In the genomic region with DNA sequence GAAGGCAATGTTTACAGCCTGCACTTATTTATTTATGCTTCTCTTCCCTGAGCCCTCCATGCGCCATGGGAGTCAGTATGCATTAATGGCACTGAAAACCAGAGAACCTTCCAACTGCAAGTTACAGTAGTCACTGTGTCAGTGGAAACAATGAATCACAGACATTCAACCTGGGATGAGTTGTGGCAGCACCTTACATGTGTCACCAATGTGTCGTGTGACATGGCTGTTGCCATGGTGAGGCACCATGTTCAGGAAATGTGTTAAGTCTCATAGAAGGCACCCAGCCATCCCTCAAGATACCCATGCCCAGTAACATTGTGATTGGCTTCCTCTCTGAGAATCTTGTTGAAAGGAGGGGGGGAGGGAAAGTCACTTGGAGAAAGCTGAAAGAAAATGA, we compare ENCODE assay signal across 10 cellular contexts.
DNase-seq lines count a peak whose midpoint lies in the region; ATAC-seq, FAIRE-seq and TF ChIP-seq lines count a peak whose summit lies in the region.
"Had no signal": no experiment of that assay in that cellular context is flagged by ENCODE, and none has a peak within 500 bp of the region (broad histone marks: within the 10 kb centered on the region; RNA-seq: fewer than 3 reads in every experiment).

No MANE protein-coding gene starts in this region.

- DNase-seq in M059J (ENCODE audit: low read depth) (peak; percentile 62), epithelial cell of esophagus (ENCODE audit: low read depth) (peak; percentile 61), upper lobe of right lung (no peak), H54 (ENCODE audit: insufficient read length, low spot score) (no peak), DMS 273 (lab: John Stamatoyannopoulos, UW; ENCODE audit: unreplicated experiment) (no peak), PC-9 (no peak)
- peak; percentile 42 for DNase-seq in activated CD8-positive, alpha-beta memory T cell treated with anti-CD3 and anti-CD28 coated beads, Interleukin-2, amount 50 U/mL, for 1 hour (ENCODE audit: extremely low read depth)
- peak in 2 of 3 donors; percentile 26 to 41 for DNase-seq in stimulated activated CD4-positive, alpha-beta T cell treated with anti-CD3 and anti-CD28 coated beads, TNF-alpha, amount 100 ng/mL, for 1 hour (ENCODE audit: low read depth in 3 of 3, low spot score in 1 of 3)
- DNase-seq: activated gamma-delta T cell treated with Interleukin-2 at 50 U/mL for 16 hours had no signal

- no peak for TF ChIP-seq POLR2A in H54 (IDR thresholded peaks at IDR 0.05; ENCODE audit: low read depth, low read length)

- H3K27me3 ChIP-seq in upper lobe of right lung (no peaks in the 10 kb centered on the region), PC-9 (ENCODE audit: insufficient read depth, low read depth) (no peaks in the 10 kb centered on the region)

- H3K36me3 ChIP-seq in upper lobe of right lung: no peaks in the 10 kb centered on the region
- no peaks in the 10 kb centered on the region for H3K36me3 ChIP-seq in PC-9 (ENCODE audit: low read depth)

- H3K4me2 ChIP-seq in PC-9: no peak overlapping the region

- intact Hi-C loops in upper lobe of right lung (cut with DNase I) (no loop called here), PC-9 (cut with micrococcal nuclease; ENCODE audit: unreplicated experiment) (no loop called here)

- H3K9me3 ChIP-seq in upper lobe of right lung (no peaks in the 10 kb centered on the region), PC-9 (ENCODE audit: insufficient read depth, low read depth) (no peaks in the 10 kb centered on the region)

- POLR2A ChIA-PET in PC-9 (lab: Charles Lee; ENCODE audit: unreplicated experiment): no interaction called here

- H3K4me3 ChIP-seq in epithelial cell of esophagus (ENCODE audit: low read length) (no peak overlapping the region), upper lobe of right lung (no peak overlapping the region), PC-9 (no peak overlapping the region)
- H3K4me3 ChIP-seq: lung had no signal

- no peaks in the 10 kb centered on the region for H3K9me2 ChIP-seq in PC-9 (ENCODE audit: insufficient read depth)

- no peak for TF ChIP-seq CTCF in epithelial cell of esophagus (IDR thresholded peaks at IDR 0.05; ENCODE audit: insufficient read depth, low read depth, low read length, missing control alignments)
- no peak for TF ChIP-seq CTCF in upper lobe of right lung (IDR thresholded peaks at IDR 0.05)
- no peak for TF ChIP-seq CTCF in PC-9 (conservative IDR thresholded peaks at IDR 0.05)

- no peaks in the 10 kb centered on the region for H3F3A ChIP-seq in PC-9 (ENCODE audit: insufficient read depth, low read depth)

- H3K27ac ChIP-seq in upper lobe of right lung (no peak overlapping the region), PC-9 (no peak overlapping the region)

- no peaks in the 10 kb centered on the region for H4K20me1 ChIP-seq in PC-9 (ENCODE audit: insufficient read depth)

- no peak for FAIRE-seq in H54 (lab: Jason Lieb, UNC)

- ATAC-seq in upper lobe of right lung: no peak

- CTCF ChIA-PET in PC-9 (lab: Charles Lee): no interaction called here

- no peaks in the 10 kb centered on the region for H3K4me1 ChIP-seq in upper lobe of right lung
- no peaks in the 10 kb centered on the region for H3K4me1 ChIP-seq in PC-9 (replicated peaks; ENCODE audit: insufficient read depth)

- no TSS peak for BruUV-seq in PC-9 (replicated peaks; lab: Mats Ljungman, UMichigan)

- no peak overlapping the region for H2AFZ ChIP-seq in PC-9

- no peaks in the 10 kb centered on the region for H3K79me2 ChIP-seq in PC-9 (ENCODE audit: low read depth)

Comparison
In these comparisons a context has a peak if more than half of its experiments do, and no peak if none do; other contexts are left out.
1. DNase-seq: peak in M059J (single experiment), activated CD8-positive, alpha-beta memory T cell treated with anti-CD3 and anti-CD28 coated beads, Interleukin-2, amount 50 U/mL, for 1 hour (single experiment), epithelial cell of esophagus (single experiment) and stimulated activated CD4-positive, alpha-beta T cell treated with anti-CD3 and anti-CD28 coated beads, TNF-alpha, amount 100 ng/mL, for 1 hour (2 of 3); none in upper lobe of right lung (single experiment), H54 (single experiment), DMS 273 (single experiment) and PC-9 (0 of 2).